ENCODE assay signal across 8 cellular contexts in genomic region chrX:2477313-2477712, GRCh38. TPM values are rescaled to one million over a fixed set of nuclear protein-coding genes. Genes with fewer than 3 reads are reported as not detected.
DNase-seq lines count a peak whose midpoint lies in the region; ATAC-seq, FAIRE-seq and TF ChIP-seq lines count a peak whose summit lies in the region.
"Not testable (repeated sequence)": the region's sequence is repeated elsewhere in the genome, so short reads cannot be mapped to it uniquely, and the experiment has no call there.

No MANE protein-coding gene starts in this region.

- H3K4me3 Mint-ChIP-seq in Calu3 (ENCODE audit: low read depth, unreplicated experiment): peak overlapping the region; percentile 39
- not testable (repeated sequence) for H3K4me3 Mint-ChIP-seq in WTC11

- not testable (repeated sequence) for BruUV-seq in Calu3 (replicated peaks; lab: Mats Ljungman, UMichigan)

- not testable (repeated sequence) for H4K91ac ChIP-seq in neuronal stem cell (ENCODE audit: low read depth, low read length, poor library complexity)

- not testable (repeated sequence) for H4K8ac ChIP-seq in neuronal stem cell (ENCODE audit: low read depth, low read length)

- peak overlapping the region; percentile 8 to 69 for H3K27ac ChIP-seq in liver (ENCODE audit: low read depth in 1 of 2, low read length in 2 of 2)
- H3K27ac ChIP-seq in neuronal stem cell (replicated peaks; ENCODE audit: low read length); spleen: not testable (repeated sequence)

- not testable (repeated sequence) for H2AFZ ChIP-seq in neuronal stem cell (ENCODE audit: low read length)

- not testable (repeated sequence) for H3K4me3 ChIP-seq in liver (ENCODE audit: low read depth in 1 of 3, low read length in 3 of 3); neuronal stem cell (ENCODE audit: low read length in 2 of 2); spleen

- H3K36me3 Mint-ChIP-seq in Calu3 (ENCODE audit: insufficient read depth, unreplicated experiment): not testable (repeated sequence)
- H3K36me3 Mint-ChIP-seq in WTC11: peaks cover 15% of the 10 kb centered on the region

- not testable (repeated sequence) for TF ChIP-seq CTCF in Calu3 (IDR thresholded peaks at IDR 0.05; ENCODE audit: unreplicated experiment); WTC11 (IDR thresholded peaks at IDR 0.05); liver (IDR thresholded peaks at IDR 0.05; ENCODE audit: low read depth, low read length, missing input control); spleen (IDR thresholded peaks at IDR 0.05 in 8 of 11, conservative IDR thresholded peaks at IDR 0.05 in 3 of 11)

- CTCF ChIA-PET in Calu3 (lab: Charles Lee); WTC11 (lab: Charles Lee): not testable (repeated sequence)

- H3K27me3 Mint-ChIP-seq in Calu3 (ENCODE audit: unreplicated experiment); WTC11 (ENCODE audit: low read depth): not testable (repeated sequence)

- FAIRE-seq in islet of Langerhans (lab: Jason Lieb, UNC): peak; percentile 47

- peaks cover 39% of the 10 kb centered on the region for H3K4me1 Mint-ChIP-seq in Calu3 (ENCODE audit: low read depth, unreplicated experiment)
- H3K4me1 Mint-ChIP-seq in WTC11: not testable (repeated sequence)

- peak overlapping the region; percentile 25 for H3K18ac ChIP-seq in neuronal stem cell (ENCODE audit: low read length)

- WGBS in liver: 81% methylated on average over 11 of the region's 11 CpGs
- no CpG with 5 or more reads among the region's 11 CpGs for WGBS in neuronal stem cell (ENCODE audit: extremely low coverage in 2 of 2, insufficient read length in 2 of 2, insufficient replicate concordance in 1 of 2), 2 donors
- 93 to 97% (median 95%) methylated on average over 11 of the region's 11 CpGs for WGBS in spleen, 5 donors

- H3K4ac ChIP-seq in neuronal stem cell (ENCODE audit: low read length): not testable (repeated sequence)

- DNase-seq in Calu3 (peak; percentile 14), HT-29 (ENCODE audit: low spot score) (peak; percentile 38), ecto neural progenitor cell (ENCODE audit: low spot score) (peak; percentile 8), spleen (peak; percentile 23)
- not testable (repeated sequence) for DNase-seq in WTC11 (ENCODE audit: low spot score); neuronal stem cell (ENCODE audit: low spot score)

- H3K9ac ChIP-seq in liver (ENCODE audit: low read depth in 1 of 2, low read length in 2 of 2); neuronal stem cell (ENCODE audit: low read depth, low read length, poor library complexity): not testable (repeated sequence)

- not testable (repeated sequence) for H3K14ac ChIP-seq in neuronal stem cell (ENCODE audit: low read length)

- H3K23ac ChIP-seq in neuronal stem cell (ENCODE audit: low read depth, low read length, poor library complexity): not testable (repeated sequence)

- H3K36me3 ChIP-seq in liver (ENCODE audit: control insufficient read depth in 4 of 4, insufficient read depth in 3 of 4, low read depth in 1 of 4, low read length in 3 of 4); neuronal stem cell (replicated peaks in 1 of 2; ENCODE audit: control insufficient read depth in 2 of 2, insufficient read depth in 2 of 2, low read length in 2 of 2): not testable (repeated sequence)
- peaks cover 0 to 26% (median 0%) of the 10 kb centered on the region in 6 donors for H3K36me3 ChIP-seq in spleen

- H2BK120ac ChIP-seq in neuronal stem cell (ENCODE audit: low read depth, low read length): not testable (repeated sequence)

- not testable (repeated sequence) for H2AK5ac ChIP-seq in neuronal stem cell (ENCODE audit: low read depth, low read length)

- not testable (repeated sequence) for H2BK12ac ChIP-seq in neuronal stem cell (ENCODE audit: low read length)

- not testable (repeated sequence) for H3K4me2 ChIP-seq in neuronal stem cell (ENCODE audit: insufficient read depth, low read length, poor library complexity, severe bottlenecking)

- H3K9me3 ChIP-seq in liver (ENCODE audit: control insufficient read depth in 4 of 4, low read length in 3 of 4); neuronal stem cell (replicated peaks in 1 of 2; ENCODE audit: control insufficient read depth in 2 of 2, insufficient read depth in 1 of 2, low read depth in 1 of 2, low read length in 2 of 2); spleen: not testable (repeated sequence)

- H3K27me3 ChIP-seq in liver (ENCODE audit: control insufficient read depth in 4 of 4, insufficient read depth in 4 of 4, low read length in 3 of 4); neuronal stem cell (ENCODE audit: control insufficient read depth in 3 of 3, insufficient read depth in 3 of 3, low read depth in 1 of 3, low read length in 3 of 3); spleen (replicated peaks in 1 of 7): not testable (repeated sequence)

- intact Hi-C loops in Calu3 (cut with micrococcal nuclease; ENCODE audit: unreplicated experiment); spleen (cut with DNase I; ENCODE audit: low total_unique reads): not testable (repeated sequence)

- not testable (repeated sequence) for H3K9me3 Mint-ChIP-seq in Calu3 (ENCODE audit: low read depth, unreplicated experiment)
- H3K9me3 Mint-ChIP-seq in WTC11: peaks cover 22% of the 10 kb centered on the region

- H3K27ac Mint-ChIP-seq in Calu3 (ENCODE audit: unreplicated experiment): peak overlapping the region; percentile 60
- H3K27ac Mint-ChIP-seq in WTC11: peak overlapping the region; percentile 75; the same call in 1 of the 2 replicates

- H2BK5ac ChIP-seq in neuronal stem cell (ENCODE audit: low read length): not testable (repeated sequence)

- H3K79me1 ChIP-seq in neuronal stem cell (ENCODE audit: low read depth, low read length): peaks cover 24% of the 10 kb centered on the region

- POLR2A ChIA-PET in WTC11 (lab: Charles Lee): not testable (repeated sequence)

- ATAC-seq in WTC11: not testable (repeated sequence)

- not testable (repeated sequence) for H2BK15ac ChIP-seq in neuronal stem cell (ENCODE audit: low read length)

- not testable (repeated sequence) for TF ChIP-seq RAD21 in liver (IDR thresholded peaks at IDR 0.05)

- H3K4me1 ChIP-seq in liver (ENCODE audit: control insufficient read depth in 4 of 4, insufficient read depth in 4 of 4, low read length in 3 of 4); neuronal stem cell (ENCODE audit: control insufficient read depth in 2 of 2, insufficient read depth in 1 of 2, low read depth in 1 of 2, low read length in 2 of 2); spleen: not testable (repeated sequence)

- not testable (repeated sequence) for TF ChIP-seq POLR2A in spleen (IDR thresholded peaks at IDR 0.05)

TF ChIP-seq in liver, 16 proteins besides CTCF, POLR2A, EP300 and RAD21:
- TF ChIP-seq REST (IDR thresholded peaks at IDR 0.05) (peak; percentile 41), YY1 (IDR thresholded peaks at IDR 0.05) (peak; percentile 20), FOXA2 (IDR thresholded peaks at IDR 0.05) (peak; percentile 28), HNF4A (conservative IDR thresholded peaks at IDR 0.05) (peak in 1 of 2 donors; percentile 94), RXRA (IDR thresholded peaks at IDR 0.05) (peak in 1 of 2 donors; percentile 74), JUND (IDR thresholded peaks at IDR 0.05) (peak in 1 of 2 donors; percentile 98)
TF ChIP-seq in liver: peak in this region for 6; not testable (repeated sequence) for 10.

RNA-seq across cellular contexts. Expression of gene DHRSX, which starts 23.5 kb away (rescaled TPM):
- total RNA-seq in Calu3 (2022) (18.7 and 21.5 TPM in 2 replicates), WTC11 (2021) (28.2 to 34.3 TPM (median 33.4 TPM) in 3 replicates), liver (10 to 100 TPM; 19.3 to 27.3 TPM), spleen (10 to 100 TPM; 18.7 to 29.6 (median 26.6) TPM)
- 14.8 and 15.0 TPM in 2 replicates for total RNA-seq in HT-29 (2014; rRNA removed; shearing (Covaris generic))
- polyA plus RNA-seq in liver (10 to 100 TPM; 17.2 to 35.2 TPM), spleen (1 to 10 TPM; 5.5 to 9.2 (median 6.6) TPM)
- 24.5 TPM for polyA plus RNA-seq in neuronal stem cell (2013, experiment 1 of 2)
- 24.6 TPM for polyA plus RNA-seq in neuronal stem cell (2013, experiment 2 of 2)

RNA-seq across cellular contexts. Expression of gene ZBED1, which starts 23.5 kb away (rescaled TPM):
- total RNA-seq in Calu3 (2022) (15.1 and 17.3 TPM in 2 replicates), WTC11 (2021) (45.1 to 49.2 TPM (median 47.3 TPM) in 3 replicates), liver (10 to 100 TPM; 28.7 to 49.0 TPM), spleen (10 to 100 TPM; 39.2 to 65.7 (median 45.1) TPM)
- 19.8 and 21.9 TPM in 2 replicates for total RNA-seq in HT-29 (2014; rRNA removed; shearing (Covaris generic))
- polyA plus RNA-seq in liver (10 to 100 TPM; 15.9 to 25.1 TPM), spleen (10 to 100 TPM; 11.3 to 24.2 (median 14.5) TPM)
- 19.2 TPM for polyA plus RNA-seq in neuronal stem cell (2013, experiment 1 of 2)
- polyA plus RNA-seq in neuronal stem cell (2013, experiment 2 of 2): 18.2 TPM
